8 cellular contexts compared by ENCODE assay signal in the genomic region with DNA sequence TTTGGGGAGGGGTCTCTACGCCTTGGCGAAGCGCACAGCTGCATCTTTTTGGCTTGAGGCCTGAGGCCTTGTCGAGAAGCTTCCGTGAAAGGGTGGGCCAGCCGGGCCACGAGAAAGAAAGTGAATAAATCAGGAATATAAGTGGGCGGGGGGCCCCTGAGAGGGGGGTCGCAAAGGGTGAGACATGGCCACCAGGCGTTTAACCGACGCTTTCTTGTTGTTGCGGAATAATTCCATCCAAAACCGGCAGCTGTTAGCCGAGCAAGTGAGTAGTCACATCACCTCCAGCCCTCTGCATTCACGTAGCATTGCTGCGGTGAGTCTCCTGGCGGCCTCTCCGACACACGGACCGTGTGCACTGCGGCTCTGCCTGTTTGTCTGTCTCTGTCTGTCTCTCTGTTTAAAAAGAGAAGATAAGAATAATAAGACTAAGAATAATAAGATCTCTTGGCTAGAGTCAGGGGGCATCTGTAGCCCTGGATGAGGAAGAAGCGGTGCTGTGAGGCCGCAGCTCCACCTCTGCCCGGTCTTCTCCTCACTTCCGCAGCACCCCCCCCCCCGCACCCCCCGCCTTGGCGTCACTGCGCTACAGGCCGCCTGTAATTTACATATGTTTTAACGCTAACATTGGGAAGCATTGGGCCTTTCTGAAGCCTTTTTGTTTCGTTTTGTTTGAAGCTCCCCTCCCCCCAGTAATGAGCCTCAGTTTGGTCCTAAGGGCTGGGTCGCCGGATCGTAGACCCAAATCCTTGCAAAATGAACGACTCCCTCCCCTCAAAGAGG. TPM values are rescaled to one million over a fixed set of nuclear protein-coding genes. Genes with fewer than 3 reads are reported as not detected.
DNase-seq lines count a peak whose midpoint lies in the region; ATAC-seq and TF ChIP-seq lines count a peak whose summit lies in the region.

No MANE protein-coding gene starts in this region.

- TF ChIP-seq CTCF in left lung (IDR thresholded peaks at IDR 0.05) = peak in 1 of 2 donors; percentile 16

- no peaks in the 10 kb centered on the region for H3K27me3 ChIP-seq in duodenal mucosa (ENCODE audit: control insufficient read depth in 1 of 2, insufficient read depth in 2 of 2, low read length in 2 of 2)
- H3K27me3 ChIP-seq in left lung = peaks cover 0 to 8% of the 10 kb centered on the region in 2 donors

- H3K4me3 ChIP-seq in duodenal mucosa (ENCODE audit: low read depth in 1 of 2, low read length in 2 of 2) = peak overlapping the region; percentile 95 to 96
- peak overlapping the region; percentile 83 to 97 for H3K4me3 ChIP-seq in left lung

- H3K27ac ChIP-seq in duodenal mucosa (ENCODE audit: low read depth, low read length) (peak overlapping the region; percentile 80), left lung (peak overlapping the region; percentile 94 to 95)

- DNase-seq in NCI-H2029 (lab: John Stamatoyannopoulos, UW) (peak; percentile 28), NCI-H2029 treated with DMSO at 0.1 percent for 48 hours (lab: John Stamatoyannopoulos, UW) (no peak), NCI-H226 (peak; percentile 34), left lung (peak; percentile 76 to 85)
- peak; percentile 53 to 62 for DNase-seq in activated CD4-positive, alpha-beta T cell treated with anti-CD3 and anti-CD28 coated beads, Interleukin-2, amount 50 U/mL, for 48 hours
- peak in 2 of 3 donors; percentile 32 to 35 for DNase-seq in stimulated activated CD4-positive, alpha-beta T cell treated with anti-CD3 and anti-CD28 coated beads, TNF-alpha, amount 100 ng/mL, for 1 hour (ENCODE audit: low read depth in 3 of 3, low spot score in 1 of 3)

- H3K36me3 ChIP-seq in duodenal mucosa (ENCODE audit: control insufficient read depth in 1 of 2, insufficient read depth in 2 of 2, low read length in 2 of 2) (no peaks in the 10 kb centered on the region), left lung (no peaks in the 10 kb centered on the region)

- ATAC-seq in HG02798 (IDR thresholded peaks at IDR 0.05; ENCODE audit: poor library complexity, unreplicated experiment) = peak; percentile 48
- ATAC-seq in left lung = peak; percentile 57

- peak overlapping the region; percentile 98 to 100 for H3K9ac ChIP-seq in duodenal mucosa (ENCODE audit: low read depth in 1 of 2, low read length in 2 of 2)

- no peaks in the 10 kb centered on the region for H3K9me3 ChIP-seq in duodenal mucosa (ENCODE audit: control insufficient read depth in 1 of 2, low read length in 2 of 2)
- H3K9me3 ChIP-seq in left lung = no peaks in the 10 kb centered on the region

- intact Hi-C loops in left lung (cut with DNase I) = no loop called here

- H3K4me1 ChIP-seq in duodenal mucosa (ENCODE audit: control insufficient read depth in 1 of 2, insufficient read depth in 2 of 2, low read length in 2 of 2) (peaks cover 25 to 39% of the 10 kb centered on the region in 2 donors), left lung (peaks cover 23 to 52% of the 10 kb centered on the region in 2 donors)

RNA-seq across cellular contexts. Expression of gene STX16, which starts 0.9 kb away (rescaled TPM):
- 10 to 100 TPM; 50.4 to 58.0 TPM for total RNA-seq in left lung

RNA-seq across cellular contexts. Expression of gene NPEPL1, which starts 40.6 kb away (rescaled TPM):
- total RNA-seq in left lung = 10 to 100 TPM; 25.1 to 30.8 TPM
